Comparison of ENCODE assay signal across 1 cellular context in genomic region chr7:56053379-56053778, GRCh38.
TF ChIP-seq lines count a peak whose summit lies in the region.

No MANE protein-coding gene starts in this region.

TF ChIP-seq in HEK293, 187 proteins besides CTCF, POLR2A, EP300 and RAD21 (continued from another document):
- TF ChIP-seq PRDM10 (tag by site-specific recombination; IDR thresholded peaks at IDR 0.05), result no peak
- no peak for TF ChIP-seq ZBTB10 (tag by site-specific recombination; IDR thresholded peaks at IDR 0.05)
- TF ChIP-seq ZNF513 (tag by site-specific recombination; IDR thresholded peaks at IDR 0.05), result no peak
